9 cellular contexts compared by ENCODE assay signal in genomic region chr11:46050065-46050464, GRCh38.
A peak's percentile ranks its signal among the peaks of the same experiment; 100 is the strongest.
DNase-seq lines count a peak whose midpoint lies in the region; ATAC-seq and TF ChIP-seq lines count a peak whose summit lies in the region.
"Had no signal": no experiment of that assay in that cellular context is flagged by ENCODE, and none has a peak within 500 bp of the region (broad histone marks: within the 10 kb centered on the region; RNA-seq: fewer than 3 reads in every experiment).

No MANE protein-coding gene starts in this region.

- TF ChIP-seq POLR2A in HCT116 (IDR thresholded peaks at IDR 0.05; ENCODE audit: borderline replicate concordance, extremely low read depth, insufficient read depth, insufficient read length): no peak

- H3K27ac ChIP-seq in HCT116 (ENCODE audit: low read depth, low read length) (no peak overlapping the region), Karpas-422 (ENCODE audit: low read length) (no peak overlapping the region)
- H3K27ac ChIP-seq: spleen had no signal

- H3K9me3 ChIP-seq in HCT116 (ENCODE audit: control insufficient read depth in 1 of 2, insufficient read depth in 1 of 2, low read depth in 1 of 2, low read length in 2 of 2) (no peaks in the 10 kb centered on the region), skeletal muscle satellite cell (replicated peaks; ENCODE audit: low read length) (no peaks in the 10 kb centered on the region), Karpas-422 (ENCODE audit: low read length) (no peaks in the 10 kb centered on the region)

- no peak for TF ChIP-seq RAD21 in HCT116 (IDR thresholded peaks at IDR 0.05; ENCODE audit: low read depth)

- no TSS peak for BruUV-seq in HCT116 (replicated peaks; lab: Mats Ljungman, UMichigan)

- no peaks in the 10 kb centered on the region for H3K27me3 ChIP-seq in HCT116 (ENCODE audit: insufficient read depth, low read length)
- no peaks in the 10 kb centered on the region for H3K27me3 ChIP-seq in skeletal muscle satellite cell (ENCODE audit: control insufficient read depth, insufficient read depth, low read length)
- no peaks in the 10 kb centered on the region for H3K27me3 ChIP-seq in Karpas-422 (ENCODE audit: low read length)
- H3K27me3 ChIP-seq: spleen had no signal

- ATAC-seq in HCT116: peak; percentile 65

- H3K36me3 ChIP-seq in HCT116 (ENCODE audit: control insufficient read depth in 1 of 2, insufficient read depth in 2 of 2, low read length in 2 of 2) (no peaks in the 10 kb centered on the region), skeletal muscle satellite cell (ENCODE audit: insufficient read depth, low read length) (peaks cover 3% of the 10 kb centered on the region), Karpas-422 (ENCODE audit: insufficient read depth, low read length) (peaks cover 22% of the 10 kb centered on the region)

- intact Hi-C loops in HCT116 (cut with micrococcal nuclease): no loop called here

- CTCF ChIA-PET in HCT116 (lab: Charles Lee): no interaction called here

- no peaks in the 10 kb centered on the region for H3K9me2 ChIP-seq in HCT116 (ENCODE audit: insufficient read depth)
- H3K9me2 ChIP-seq in Karpas-422 (replicated peaks; ENCODE audit: insufficient read depth, low read length): no peaks in the 10 kb centered on the region

- POLR2A ChIA-PET in HCT116 (lab: Charles Lee): no interaction called here

- H3K4me3 ChIP-seq in HCT116 (replicated peaks in 1 of 2; ENCODE audit: low read depth in 1 of 2, low read length in 2 of 2): no peak overlapping the region
- no peak overlapping the region for H3K4me3 ChIP-seq in skeletal muscle satellite cell (ENCODE audit: low read length)
- no peak overlapping the region for H3K4me3 ChIP-seq in Karpas-422 (ENCODE audit: low read length)
- H3K4me3 ChIP-seq: spleen had no signal

- peak overlapping the region; percentile 15 for H3K4me2 ChIP-seq in HCT116 (ENCODE audit: low read length)
- H3K4me2 ChIP-seq in skeletal muscle satellite cell (ENCODE audit: low read length): peak overlapping the region; percentile 59
- H3K4me2 ChIP-seq in Karpas-422 (ENCODE audit: low read depth, low read length, poor library complexity, severe bottlenecking): no peak overlapping the region

- H2AFZ ChIP-seq in HCT116 (ENCODE audit: low read depth, low read length, poor library complexity, severe bottlenecking): no peak overlapping the region
- H2AFZ ChIP-seq in Karpas-422 (ENCODE audit: low read length): no peak overlapping the region

- H4K20me1 ChIP-seq in HCT116 (ENCODE audit: insufficient read depth): no peaks in the 10 kb centered on the region
- no peaks in the 10 kb centered on the region for H4K20me1 ChIP-seq in Karpas-422 (ENCODE audit: insufficient read depth, low read depth, low read length)

- RAD21 ChIA-PET in HCT116 (lab: Charles Lee; ENCODE audit: low non-redundant PET in 1 of 2, low total read pairs in 2 of 2, uncharacterized antibody in 2 of 2, unreplicated experiment in 2 of 2): no interaction called here

- H3K79me2 ChIP-seq in HCT116 (ENCODE audit: insufficient read depth, low read length) (no peaks in the 10 kb centered on the region), Karpas-422 (ENCODE audit: low read length) (peaks cover 91% of the 10 kb centered on the region)

- H3K9ac ChIP-seq in HCT116 (ENCODE audit: low read length) (no peak overlapping the region), skeletal muscle satellite cell (ENCODE audit: low read depth, low read length) (peak overlapping the region; percentile 1), Karpas-422 (ENCODE audit: low read length) (no peak overlapping the region)

- peaks cover 0 to 5% of the 10 kb centered on the region in 2 experiments; a peak in 1 of 4 replicates for H3K4me1 ChIP-seq in HCT116 (ENCODE audit: control insufficient read depth in 1 of 2, insufficient read depth in 2 of 2, low read length in 2 of 2)
- H3K4me1 ChIP-seq in skeletal muscle satellite cell (ENCODE audit: control insufficient read depth, insufficient read depth, low read length): peaks cover 24% of the 10 kb centered on the region
- peaks cover 31% of the 10 kb centered on the region for H3K4me1 ChIP-seq in Karpas-422 (ENCODE audit: low read length)

- DNase-seq in HCT116 (ENCODE audit: low read depth, low spot score) (peak; percentile 10), astrocyte of the hippocampus (ENCODE audit: low read depth, low spot score) (peak; percentile 96), iPS-NIHi11 (ENCODE audit: low spot score) (peak; percentile 56), inferior parietal cortex (ENCODE audit: extremely low spot score) (no peak), Karpas-422 (no peak), DMS114 treated with DMSO at 0.1 percent for 48 hours (lab: John Stamatoyannopoulos, UW; ENCODE audit: unreplicated experiment) (no peak)
- no peak for DNase-seq in activated naive CD4-positive, alpha-beta T cell (lab: John Stamatoyannopoulos, UW)
- DNase-seq: spleen had no signal

- TF ChIP-seq CTCF in HCT116 (IDR thresholded peaks at IDR 0.05 in 2 of 3, conservative IDR thresholded peaks at IDR 0.05 in 1 of 3; ENCODE audit: borderline replicate concordance in 1 of 3, insufficient read depth in 1 of 3, low read depth in 2 of 3, low read length in 2 of 3): no peak

TF ChIP-seq in HCT116, 20 proteins besides CTCF, POLR2A, EP300 and RAD21:
- TF ChIP-seq EZH2 (IDR thresholded peaks at IDR 0.05) (no peak), EGR1 (IDR thresholded peaks at IDR 0.05; ENCODE audit: low read depth) (no peak), ATF3 (IDR thresholded peaks at IDR 0.05) (no peak), JUND (IDR thresholded peaks at IDR 0.05) (no peak), YY1 (IDR thresholded peaks at IDR 0.05; ENCODE audit: extremely low read depth, insufficient replicate concordance, low read depth, low read length) (no peak), ELF1 (IDR thresholded peaks at IDR 0.05; ENCODE audit: borderline replicate concordance, low read depth) (no peak), SIN3A (IDR thresholded peaks at IDR 0.05; ENCODE audit: low read depth) (no peak), SRF (IDR thresholded peaks at IDR 0.05; ENCODE audit: low read depth) (no peak), CBX3 (IDR thresholded peaks at IDR 0.05; ENCODE audit: low read depth) (no peak), SP1 (IDR thresholded peaks at IDR 0.05; ENCODE audit: low read depth) (no peak)
- TF ChIP-seq, protein P1, sequence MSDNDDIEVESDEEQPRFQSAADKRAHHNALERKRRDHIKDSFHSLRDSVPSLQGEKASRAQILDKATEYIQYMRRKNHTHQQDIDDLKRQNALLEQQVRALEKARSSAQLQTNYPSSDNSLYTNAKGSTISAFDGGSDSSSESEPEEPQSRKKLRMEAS (IDR thresholded peaks at IDR 0.05): no peak
- TF ChIP-seq, protein P2, sequence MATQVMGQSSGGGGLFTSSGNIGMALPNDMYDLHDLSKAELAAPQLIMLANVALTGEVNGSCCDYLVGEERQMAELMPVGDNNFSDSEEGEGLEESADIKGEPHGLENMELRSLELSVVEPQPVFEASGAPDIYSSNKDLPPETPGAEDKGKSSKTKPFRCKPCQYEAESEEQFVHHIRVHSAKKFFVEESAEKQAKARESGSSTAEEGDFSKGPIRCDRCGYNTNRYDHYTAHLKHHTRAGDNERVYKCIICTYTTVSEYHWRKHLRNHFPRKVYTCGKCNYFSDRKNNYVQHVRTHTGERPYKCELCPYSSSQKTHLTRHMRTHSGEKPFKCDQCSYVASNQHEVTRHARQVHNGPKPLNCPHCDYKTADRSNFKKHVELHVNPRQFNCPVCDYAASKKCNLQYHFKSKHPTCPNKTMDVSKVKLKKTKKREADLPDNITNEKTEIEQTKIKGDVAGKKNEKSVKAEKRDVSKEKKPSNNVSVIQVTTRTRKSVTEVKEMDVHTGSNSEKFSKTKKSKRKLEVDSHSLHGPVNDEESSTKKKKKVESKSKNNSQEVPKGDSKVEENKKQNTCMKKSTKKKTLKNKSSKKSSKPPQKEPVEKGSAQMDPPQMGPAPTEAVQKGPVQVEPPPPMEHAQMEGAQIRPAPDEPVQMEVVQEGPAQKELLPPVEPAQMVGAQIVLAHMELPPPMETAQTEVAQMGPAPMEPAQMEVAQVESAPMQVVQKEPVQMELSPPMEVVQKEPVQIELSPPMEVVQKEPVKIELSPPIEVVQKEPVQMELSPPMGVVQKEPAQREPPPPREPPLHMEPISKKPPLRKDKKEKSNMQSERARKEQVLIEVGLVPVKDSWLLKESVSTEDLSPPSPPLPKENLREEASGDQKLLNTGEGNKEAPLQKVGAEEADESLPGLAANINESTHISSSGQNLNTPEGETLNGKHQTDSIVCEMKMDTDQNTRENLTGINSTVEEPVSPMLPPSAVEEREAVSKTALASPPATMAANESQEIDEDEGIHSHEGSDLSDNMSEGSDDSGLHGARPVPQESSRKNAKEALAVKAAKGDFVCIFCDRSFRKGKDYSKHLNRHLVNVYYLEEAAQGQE (IDR thresholded peaks at IDR 0.05; ENCODE audit: low read depth): no peak

Comparison
In these comparisons a context has a peak if more than half of its experiments do, and no peak if none do; other contexts are left out.
1. DNase-seq: peak in HCT116 (single experiment), astrocyte of the hippocampus (single experiment) and iPS-NIHi11 (single experiment); none in inferior parietal cortex (single experiment), Karpas-422 (single experiment), DMS114 treated with DMSO at 0.1 percent for 48 hours (single experiment) and activated naive CD4-positive, alpha-beta T cell (0 of 4).